25 cellular contexts compared by ENCODE assay signal in genomic region chr4:149048451-149049143, GRCh38.
"Had no signal": no experiment of that assay in that cellular context is flagged by ENCODE, and none has a peak within 500 bp of the region (broad histone marks: within the 10 kb centered on the region; RNA-seq: fewer than 3 reads in every experiment).

No MANE protein-coding gene starts in this region.

- H3K4me3 ChIP-seq: dorsolateral prefrontal cortex, left ventricle myocardium inferior, lower lobe of right lung, mucosa of descending colon, neural progenitor cell, sigmoid colon, stomach, thyroid gland, vagina had no signal

- H3K79me2 ChIP-seq: parathyroid adenoma had no signal

- H3K27me3 Mint-ChIP-seq: progenitor cell of endocrine pancreas had no signal

- FAIRE-seq: frontal cortex had no signal

- H3K4me1 Mint-ChIP-seq: immature natural killer cell; nephron; stimulated activated effector memory CD8-positive, alpha-beta T cell treated with anti-CD3 and anti-CD28 coated beads, Interleukin-12 subunit alpha, Interleukin-12 subunit beta, amount 100 ng/mL, for 72 hours had no signal

- H3K27me3 ChIP-seq: dorsolateral prefrontal cortex, neural progenitor cell, sigmoid colon, stomach, thyroid gland, vagina had no signal

- H2AFZ ChIP-seq: neural progenitor cell, parathyroid adenoma had no signal

- H3K9me3 Mint-ChIP-seq: neural progenitor cell had no signal

- H3K36me3 ChIP-seq: left ventricle myocardium inferior, lower lobe of right lung, neural progenitor cell, sigmoid colon, stomach, thyroid gland, vagina had no signal

- ATAC-seq: left colon; lower lobe of right lung; mucosa of descending colon; naive thymus-derived CD4-positive, alpha-beta T cell; stimulated activated effector memory CD8-positive, alpha-beta T cell treated with anti-CD3 and anti-CD28 coated beads, Interleukin-12 subunit alpha, Interleukin-12 subunit beta, amount 100 ng/mL, for 72 hours had no signal

- H3K9me3 ChIP-seq: left ventricle myocardium inferior, lower lobe of right lung, mucosa of descending colon, sigmoid colon, stomach, thyroid gland, vagina had no signal

- H3K4me1 ChIP-seq: left ventricle myocardium inferior, lower lobe of right lung, parathyroid adenoma, sigmoid colon, stomach, vagina had no signal

- H3K4me2 ChIP-seq: neural progenitor cell had no signal

- H3K27ac ChIP-seq: dorsolateral prefrontal cortex, left ventricle myocardium inferior, lower lobe of right lung, neural progenitor cell, parathyroid adenoma, sigmoid colon, stomach, thyroid gland, vagina had no signal

- H3K4me3 Mint-ChIP-seq: immature natural killer cell; mesothelial cell of epicardium; naive thymus-derived CD4-positive, alpha-beta T cell; nephron; neural progenitor cell; stimulated activated effector memory CD8-positive, alpha-beta T cell treated with anti-CD3 and anti-CD28 coated beads, Interleukin-12 subunit alpha, Interleukin-12 subunit beta, amount 100 ng/mL, for 72 hours had no signal

- DNase-seq: dorsolateral prefrontal cortex; effector CD4-positive, alpha-beta T cell; hypothalamus; immature natural killer cell; islet precursor cell; kidney glomerular epithelial cell; left colon; left ventricle myocardium inferior; lower lobe of right lung; mucosa of descending colon; naive thymus-derived CD4-positive, alpha-beta T cell; sigmoid colon; stimulated activated CD4-positive, alpha-beta T cell treated with anti-CD3 and anti-CD28 coated beads, Interleukin-2, amount 100 ng/mL, for 24 hours; stimulated activated CD4-positive, alpha-beta T cell treated with anti-CD3 and anti-CD28 coated beads, Interleukin-4, amount 100 ng/mL, for 24 hours; stimulated activated naive CD4-positive, alpha-beta T cell treated with Interleukin-2 at 50 U/mL for 16 hours; stomach; thyroid gland had no signal

- H3K27ac Mint-ChIP-seq: immature natural killer cell; mesothelial cell of epicardium; naive thymus-derived CD4-positive, alpha-beta T cell; nephron; neural progenitor cell; progenitor cell of endocrine pancreas; stimulated activated effector memory CD8-positive, alpha-beta T cell treated with anti-CD3 and anti-CD28 coated beads, Interleukin-12 subunit alpha, Interleukin-12 subunit beta, amount 100 ng/mL, for 72 hours had no signal

- H3K36me3 Mint-ChIP-seq: immature natural killer cell; mesothelial cell of epicardium; naive thymus-derived CD4-positive, alpha-beta T cell; neural progenitor cell; stimulated activated effector memory CD8-positive, alpha-beta T cell treated with anti-CD3 and anti-CD28 coated beads, Interleukin-12 subunit alpha, Interleukin-12 subunit beta, amount 100 ng/mL, for 72 hours had no signal

- H3K9ac ChIP-seq: neural progenitor cell, parathyroid adenoma had no signal
